ENCODE assay signal across 15 cellular contexts in genomic region chr7:18844735-18845134, GRCh38.
A peak's percentile ranks its signal among the peaks of the same experiment; 100 is the strongest.
DNase-seq lines count a peak whose midpoint lies in the region; ATAC-seq and TF ChIP-seq lines count a peak whose summit lies in the region.
"Had no signal": no experiment of that assay in that cellular context is flagged by ENCODE, and none has a peak within 500 bp of the region (broad histone marks: within the 10 kb centered on the region; RNA-seq: fewer than 3 reads in every experiment).

No MANE protein-coding gene starts in this region.

- no peaks in the 10 kb centered on the region for H3K9me3 ChIP-seq in SK-N-MC (ENCODE audit: low read depth, low read length)
- H3K9me3 ChIP-seq: A549, BE2C had no signal

- no peaks in the 10 kb centered on the region for H3K27me3 Mint-ChIP-seq in mesothelial cell of epicardium (ENCODE audit: low read depth)
- H3K27me3 Mint-ChIP-seq: CD4-positive, alpha-beta memory T cell had no signal

- ATAC-seq in GM19351 (IDR thresholded peaks at IDR 0.05; ENCODE audit: unreplicated experiment) (peak; percentile 69), HG03521 (IDR thresholded peaks at IDR 0.05; ENCODE audit: unreplicated experiment) (no peak)
- ATAC-seq: A549, HCT116, HepG2 had no signal

- H3K4me3 ChIP-seq in SK-N-MC: no peak overlapping the region
- H3K4me3 ChIP-seq: A549, GM23248 had no signal

- no peak overlapping the region for H3K4me3 Mint-ChIP-seq in mesothelial cell of epicardium
- H3K4me3 Mint-ChIP-seq: CD4-positive, alpha-beta memory T cell had no signal

- peak overlapping the region; percentile 2 for H3K9ac ChIP-seq in SK-N-MC (ENCODE audit: insufficient read length)
- H3K9ac ChIP-seq: GM23248 had no signal

- H3K27ac ChIP-seq in 22Rv1: peak overlapping the region; percentile 85
- peak overlapping the region; percentile 100 for H3K27ac ChIP-seq in SK-N-MC
- H3K27ac ChIP-seq: A549, C4-2B, GM23248 had no signal

- H3K4me1 Mint-ChIP-seq in mesothelial cell of epicardium: peaks cover 31% of the 10 kb centered on the region
- H3K4me1 Mint-ChIP-seq: CD4-positive, alpha-beta memory T cell had no signal

- H3K36me3 Mint-ChIP-seq in mesothelial cell of epicardium: peaks cover 1% of the 10 kb centered on the region
- H3K36me3 Mint-ChIP-seq: CD4-positive, alpha-beta memory T cell had no signal

- TF ChIP-seq CTCF in 22Rv1 (IDR thresholded peaks at IDR 0.05): no peak
- no peak for TF ChIP-seq CTCF in mesothelial cell of epicardium (IDR thresholded peaks at IDR 0.05; ENCODE audit: unreplicated experiment)

- DNase-seq in SK-N-MC (ENCODE audit: low read depth, low spot score) (no peak), mesothelial cell of epicardium (ENCODE audit: low spot score in 2 of 2, unreplicated experiment in 2 of 2) (no peak), UCSD-AML1 (lab: John Stamatoyannopoulos, UW; ENCODE audit: unreplicated experiment) (no peak)
- DNase-seq in stimulated activated CD4-positive, alpha-beta T cell treated with anti-CD3 and anti-CD28 coated beads, Interleukin-4, amount 100 ng/mL, for 4 hours: no peak
- DNase-seq: BE2C; CD4-positive, alpha-beta memory T cell; DMS79; GM23248 had no signal

- H3K9me3 Mint-ChIP-seq in mesothelial cell of epicardium: no peaks in the 10 kb centered on the region

- no peaks in the 10 kb centered on the region for H3K36me3 ChIP-seq in SK-N-MC (ENCODE audit: insufficient read depth, low read length)
- H3K36me3 ChIP-seq: BE2C had no signal

- H3K27ac Mint-ChIP-seq in mesothelial cell of epicardium: peak overlapping the region; percentile 45
- H3K27ac Mint-ChIP-seq: CD4-positive, alpha-beta memory T cell had no signal
